ENCODE assay signal across 25 cellular contexts in the genomic region with DNA sequence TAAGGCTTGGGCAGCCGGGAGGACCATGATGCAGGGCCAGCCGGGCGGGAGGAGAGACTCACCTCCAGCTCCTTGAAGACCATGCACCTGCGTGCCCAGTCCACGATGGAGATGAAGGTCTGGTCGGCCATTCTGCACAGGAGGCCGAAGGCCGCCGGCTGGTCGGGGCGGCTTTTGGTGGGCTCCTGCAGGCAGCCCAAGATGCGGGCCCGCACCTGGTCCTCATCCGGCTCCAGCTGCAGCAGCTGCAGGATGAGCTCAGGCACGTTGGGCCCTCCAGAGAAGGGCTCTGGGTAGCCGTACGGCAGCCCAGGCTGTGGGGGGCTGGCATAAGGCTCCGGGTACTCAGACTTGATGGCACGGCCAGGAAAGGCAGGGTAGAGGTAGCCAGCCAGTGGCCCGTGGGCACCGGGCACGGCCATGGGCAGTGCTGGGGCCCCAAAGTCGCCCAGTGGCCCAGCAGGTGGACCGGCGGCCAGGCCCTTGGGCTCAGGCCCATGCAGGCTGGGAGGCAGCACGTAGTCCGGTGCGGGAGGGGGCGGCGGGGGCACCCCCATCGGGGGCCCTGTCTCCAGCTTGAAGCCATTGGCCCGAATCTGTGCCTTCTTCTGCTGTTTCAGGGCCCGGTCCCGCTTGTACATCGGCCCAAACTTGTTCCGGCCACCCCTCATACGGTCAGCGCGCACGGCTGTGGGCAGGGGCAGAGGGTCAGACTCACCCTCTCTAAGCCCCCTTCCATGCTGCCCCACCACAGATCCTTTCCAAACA. TPM values are rescaled to one million over a fixed set of nuclear protein-coding genes. Genes with fewer than 3 reads are reported as not detected.
DNase-seq lines count a peak whose midpoint lies in the region; ATAC-seq and TF ChIP-seq lines count a peak whose summit lies in the region.
"Had no signal": no experiment of that assay in that cellular context is flagged by ENCODE, and none has a peak within 500 bp of the region (broad histone marks: within the 10 kb centered on the region; RNA-seq: fewer than 3 reads in every experiment).

No MANE protein-coding gene starts in this region.

- intact Hi-C loops in right cardiac atrium (cut with DNase I), result no loop called here
- intact Hi-C loops in Right ventricle myocardium superior (cut with DNase I), result no loop called here

- ATAC-seq in right cardiac atrium (no peak), Right ventricle myocardium superior (ENCODE audit: poor library complexity) (no peak)
- ATAC-seq: A549; CD8-positive, alpha-beta T cell; Panc1 had no signal

- H3K4me2 ChIP-seq in neural progenitor cell, result no peak overlapping the region
- H3K4me2 ChIP-seq: A549; BLaER1 treated with 17β-estradiol and CSF1 and Interleukin-3, amounts not matched to agents 10 nM and 100 nM; KMS-11 had no signal

- H3K79me2 ChIP-seq in neural progenitor cell (ENCODE audit: low read depth), result no peaks in the 10 kb centered on the region

- no peaks in the 10 kb centered on the region for H3K36me3 ChIP-seq in neural progenitor cell
- H3K36me3 ChIP-seq: BLaER1 treated with 17β-estradiol and CSF1 and Interleukin-3, amounts not matched to agents 10 nM and 100 nM had no signal

- H3K27ac Mint-ChIP-seq in glutamatergic neuron (ENCODE audit: unreplicated experiment), result no peak overlapping the region
- peak overlapping the region; percentile 1 for H3K27ac Mint-ChIP-seq in neural progenitor cell
- H3K27ac Mint-ChIP-seq: CD8-positive, alpha-beta T cell; IgD-negative memory B cell had no signal

- H3K27me3 ChIP-seq in right cardiac atrium (ENCODE audit: control insufficient read depth, insufficient read depth) (no peaks in the 10 kb centered on the region), neural progenitor cell (peaks cover 60% of the 10 kb centered on the region)

- H3K27me3 Mint-ChIP-seq in glutamatergic neuron (ENCODE audit: unreplicated experiment), result peaks cover 21% of the 10 kb centered on the region
- peaks cover 28% of the 10 kb centered on the region for H3K27me3 Mint-ChIP-seq in neural progenitor cell (ENCODE audit: insufficient read depth, low read depth)

- no peak for TF ChIP-seq CTCF in glutamatergic neuron (IDR thresholded peaks at IDR 0.05; ENCODE audit: partially characterized antibody, unreplicated experiment)
- TF ChIP-seq CTCF in neural progenitor cell (IDR thresholded peaks at IDR 0.05), result no peak

- H3K27ac ChIP-seq in right cardiac atrium (ENCODE audit: low read length), result no peak overlapping the region
- H3K27ac ChIP-seq in neural progenitor cell, result no peak overlapping the region
- H3K27ac ChIP-seq: A549; BLaER1 treated with 17β-estradiol and CSF1 and Interleukin-3, amounts not matched to agents 10 nM and 100 nM; KMS-11; RWPE1; SK-N-MC had no signal

- no peaks in the 10 kb centered on the region for H4K20me1 ChIP-seq in neural progenitor cell (ENCODE audit: low read depth)

- WGBS in right cardiac atrium, result 93% methylated on average over 40 of the region's 40 CpGs

- H3K4me3 ChIP-seq in right cardiac atrium (ENCODE audit: low read length), result no peak overlapping the region
- H3K4me3 ChIP-seq in neural progenitor cell, result no peak overlapping the region
- H3K4me3 ChIP-seq: A549; BLaER1 treated with 17β-estradiol and CSF1 and Interleukin-3, amounts not matched to agents 10 nM and 100 nM; SK-N-MC had no signal

- H3K9ac ChIP-seq in neural progenitor cell, result no peak overlapping the region
- H3K9ac ChIP-seq: BLaER1 treated with 17β-estradiol and CSF1 and Interleukin-3, amounts not matched to agents 10 nM and 100 nM; KMS-11 had no signal

- H3F3A ChIP-seq in neural progenitor cell (ENCODE audit: low read depth), result peaks cover 19% of the 10 kb centered on the region

- no peak overlapping the region for H2AFZ ChIP-seq in neural progenitor cell (replicated peaks)

- H3K4me3 Mint-ChIP-seq in glutamatergic neuron (ENCODE audit: unreplicated experiment) (no peak overlapping the region), neural progenitor cell (no peak overlapping the region)
- H3K4me3 Mint-ChIP-seq: CD8-positive, alpha-beta T cell had no signal

- DNase-seq in right cardiac atrium, result peak in 2 of 3 donors; percentile 33 to 47
- DNase-seq in Right ventricle myocardium superior, result no peak
- DNase-seq in glutamatergic neuron, result peak; percentile 12
- no peak for DNase-seq in neural progenitor cell (ENCODE audit: low spot score)
- no peak for DNase-seq in cerebellar nuclear complex (lab: John Stamatoyannopoulos, UW)
- DNase-seq in GM19238 (ENCODE audit: insufficient read length, low spot score), result no peak
- DNase-seq in DMS 273 treated with DMSO at 0.1 percent for 48 hours (lab: John Stamatoyannopoulos, UW), result no peak
- DNase-seq: AML-193; Caco-2; CD8-positive, alpha-beta T cell; DMS79 treated with DMSO at 0.1 percent for 48 hours; GF-D8; MM.1S; NCI-H2029 treated with DMSO at 0.1 percent for 48 hours; NCI-H446 treated with DMSO at 0.1 percent for 48 hours; NCI-H526; NCI-H82; SIG-M5 had no signal

- peaks cover 6% of the 10 kb centered on the region for H3K9me3 Mint-ChIP-seq in glutamatergic neuron (ENCODE audit: unreplicated experiment)
- no peaks in the 10 kb centered on the region for H3K9me3 Mint-ChIP-seq in neural progenitor cell
- H3K9me3 Mint-ChIP-seq: CD8-positive, alpha-beta T cell; IgD-negative memory B cell had no signal

- H3K36me3 Mint-ChIP-seq in glutamatergic neuron (ENCODE audit: unreplicated experiment), result no peaks in the 10 kb centered on the region
- no peaks in the 10 kb centered on the region for H3K36me3 Mint-ChIP-seq in neural progenitor cell
- H3K36me3 Mint-ChIP-seq: CD8-positive, alpha-beta T cell had no signal

- H3K4me1 ChIP-seq in right cardiac atrium (ENCODE audit: control insufficient read depth, insufficient read depth, low read length) (no peaks in the 10 kb centered on the region), neural progenitor cell (no peaks in the 10 kb centered on the region)
- H3K4me1 ChIP-seq: Caco-2 had no signal

- H3K4me1 Mint-ChIP-seq in glutamatergic neuron (ENCODE audit: low read depth, unreplicated experiment) (peaks cover 5% of the 10 kb centered on the region), neural progenitor cell (peaks cover 20% of the 10 kb centered on the region)

- H3K9me3 ChIP-seq in right cardiac atrium (ENCODE audit: control insufficient read depth, low read length) (no peaks in the 10 kb centered on the region), neural progenitor cell (ENCODE audit: low read depth) (no peaks in the 10 kb centered on the region)
- H3K9me3 ChIP-seq: A549, Caco-2 had no signal

RNA-seq across cellular contexts. Expression of a gene that starts 7.0 kb away (rescaled TPM):
- not detected for total RNA-seq in right cardiac atrium
- polyA plus RNA-seq in right cardiac atrium, result not detected
- not detected for total RNA-seq in Right ventricle myocardium superior
- not detected for total RNA-seq in glutamatergic neuron (ENCODE audit: unreplicated experiment)
- total RNA-seq in neural progenitor cell (ENCODE audit: low replicate concordance), result 1.0 and 3.3 TPM in 2 replicates
- total RNA-seq: CD8-positive, alpha-beta T cell had no signal
- polyA plus RNA-seq: A549, IgD-negative memory B cell had no signal

RNA-seq across cellular contexts. Expression of a gene that starts 50.0 kb away (rescaled TPM):
- total RNA-seq in right cardiac atrium, result under 1 TPM in 2 of 4 donors, not detected in 2; 0.15 to 0.29 TPM
- polyA plus RNA-seq in right cardiac atrium, result 0.05 TPM
- total RNA-seq in Right ventricle myocardium superior, result not detected
- not detected for total RNA-seq in glutamatergic neuron (ENCODE audit: unreplicated experiment)
- 0.13 and 0.43 TPM in 2 replicates for total RNA-seq in neural progenitor cell (ENCODE audit: low replicate concordance)
- total RNA-seq: Caco-2; CD8-positive, alpha-beta T cell had no signal
- polyA plus RNA-seq: A549, IgD-negative memory B cell had no signal

Comparison
In these comparisons a context has a peak if more than half of its experiments do, and no peak if none do; other contexts are left out.
1. DNase-seq: peak in right cardiac atrium (2 of 3) and glutamatergic neuron (single experiment); none in Right ventricle myocardium superior (single experiment), neural progenitor cell (single experiment), cerebellar nuclear complex (0 of 2), GM19238 (single experiment) and DMS 273 treated with DMSO at 0.1 percent for 48 hours (single experiment).